Comparison of ENCODE assay signal across 1 cellular context in the genomic region with DNA sequence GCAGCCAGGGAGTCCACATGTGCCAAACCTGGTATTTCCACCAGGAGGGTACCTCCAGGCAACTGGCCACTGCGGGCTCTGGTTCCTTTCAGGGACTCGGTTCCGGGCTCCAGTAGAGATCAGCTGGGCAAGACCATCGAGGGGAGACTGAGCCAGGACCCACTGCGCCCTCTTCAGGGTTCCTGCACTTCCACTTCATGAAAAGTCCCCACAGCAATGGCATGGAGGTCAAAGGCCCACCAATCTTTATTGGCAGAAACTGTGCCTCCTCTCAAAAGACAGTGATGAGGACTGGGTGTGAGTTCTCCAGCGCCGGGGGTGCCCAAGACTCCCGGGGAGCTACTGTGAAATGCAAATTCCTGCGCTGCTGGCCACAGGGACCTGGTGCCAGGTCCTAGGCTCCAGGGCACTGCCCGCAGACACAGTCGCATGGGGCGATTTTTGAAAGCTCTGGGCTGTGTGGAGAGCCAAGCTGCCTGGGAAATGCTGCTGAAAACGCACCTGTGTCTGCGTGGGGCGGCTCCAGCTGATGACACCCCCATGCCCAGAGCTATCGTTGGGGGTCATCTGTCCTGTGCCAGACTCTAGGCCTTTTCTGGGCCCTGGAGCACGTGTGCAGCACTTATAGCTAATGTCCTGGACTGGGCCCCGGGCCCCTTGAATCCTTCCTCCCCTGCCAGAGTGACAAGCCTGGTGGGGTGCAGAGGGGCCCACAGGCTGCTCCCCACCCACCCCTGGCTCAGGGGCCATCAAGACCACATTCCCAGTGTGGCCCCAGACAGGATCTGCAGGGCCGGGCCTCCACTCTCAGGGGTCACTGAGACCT.
TF ChIP-seq lines count a peak whose summit lies in the region.

No MANE protein-coding gene starts in this region.

TF ChIP-seq in HCT116, 20 proteins besides CTCF, POLR2A, EP300 and RAD21 (continued from another document):
- no peak for TF ChIP-seq REST (IDR thresholded peaks at IDR 0.05; ENCODE audit: low read depth)
- no peak for TF ChIP-seq ZFX (IDR thresholded peaks at IDR 0.05)
- no peak for TF ChIP-seq POLR2AphosphoS5 (IDR thresholded peaks at IDR 0.05; ENCODE audit: low read depth, low read length)
- TF ChIP-seq SRF (IDR thresholded peaks at IDR 0.05; ENCODE audit: low read depth) = no peak
- no peak for TF ChIP-seq EZH2 (IDR thresholded peaks at IDR 0.05)
- TF ChIP-seq ZBTB33 (IDR thresholded peaks at IDR 0.05; ENCODE audit: extremely low read depth, insufficient replicate concordance, low read length) = no peak
- TF ChIP-seq SP1 (IDR thresholded peaks at IDR 0.05; ENCODE audit: low read depth) = no peak
- no peak for TF ChIP-seq YY1 (IDR thresholded peaks at IDR 0.05; ENCODE audit: extremely low read depth, insufficient replicate concordance, low read depth, low read length)
